ENCODE assay signal across 2 cellular contexts in the genomic region with DNA sequence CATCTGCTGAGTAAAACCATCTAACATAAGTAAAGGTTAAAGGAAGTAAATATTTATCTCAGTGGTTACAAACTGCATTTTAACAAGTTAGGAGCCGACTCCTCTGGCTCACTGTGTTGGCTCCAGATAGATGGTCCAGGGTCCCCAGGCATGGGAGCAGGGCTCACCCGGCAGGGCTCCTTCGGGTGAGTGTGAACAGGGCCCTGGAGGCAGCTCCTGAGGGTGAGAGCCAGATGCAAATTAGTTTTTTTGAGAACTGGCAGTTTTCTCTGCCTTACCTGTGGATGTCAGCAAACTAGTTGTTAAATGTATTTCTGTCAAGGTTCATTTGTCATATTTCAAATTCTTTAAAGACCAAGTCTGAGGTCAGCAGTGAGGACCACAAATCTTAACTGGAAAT.
TF ChIP-seq lines count a peak whose summit lies in the region.

No MANE protein-coding gene starts in this region.

TF ChIP-seq in SK-N-SH treated with all-trans-retinoic acid at 6 μM for 48 hours, 23 proteins besides CTCF, POLR2A, EP300 and RAD21 (continued from another document):
- TF ChIP-seq, protein P1, sequence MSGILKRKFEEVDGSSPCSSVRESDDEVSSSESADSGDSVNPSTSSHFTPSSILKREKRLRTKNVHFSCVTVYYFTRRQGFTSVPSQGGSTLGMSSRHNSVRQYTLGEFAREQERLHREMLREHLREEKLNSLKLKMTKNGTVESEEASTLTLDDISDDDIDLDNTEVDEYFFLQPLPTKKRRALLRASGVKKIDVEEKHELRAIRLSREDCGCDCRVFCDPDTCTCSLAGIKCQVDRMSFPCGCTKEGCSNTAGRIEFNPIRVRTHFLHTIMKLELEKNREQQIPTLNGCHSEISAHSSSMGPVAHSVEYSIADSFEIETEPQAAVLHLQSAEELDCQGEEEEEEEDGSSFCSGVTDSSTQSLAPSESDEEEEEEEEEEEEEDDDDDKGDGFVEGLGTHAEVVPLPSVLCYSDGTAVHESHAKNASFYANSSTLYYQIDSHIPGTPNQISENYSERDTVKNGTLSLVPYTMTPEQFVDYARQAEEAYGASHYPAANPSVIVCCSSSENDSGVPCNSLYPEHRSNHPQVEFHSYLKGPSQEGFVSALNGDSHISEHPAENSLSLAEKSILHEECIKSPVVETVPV (CRISPR knock-in tag; IDR thresholded peaks at IDR 0.05), result no peak
- TF ChIP-seq CREB5 (CRISPR knock-in tag; IDR thresholded peaks at IDR 0.05; ENCODE audit: low read depth) (no peak), TOX (CRISPR knock-in tag; IDR thresholded peaks at IDR 0.05; ENCODE audit: borderline replicate concordance) (no peak), PPARA (CRISPR knock-in tag; IDR thresholded peaks at IDR 0.05; ENCODE audit: borderline replicate concordance) (no peak), RARB (CRISPR knock-in tag; IDR thresholded peaks at IDR 0.05) (no peak), TCF4 (CRISPR knock-in tag; IDR thresholded peaks at IDR 0.05; ENCODE audit: borderline replicate concordance) (no peak), ESRRG (CRISPR knock-in tag; IDR thresholded peaks at IDR 0.05) (no peak), ZFP3 (CRISPR knock-in tag; IDR thresholded peaks at IDR 0.05) (no peak), ISL1 (CRISPR knock-in tag; IDR thresholded peaks at IDR 0.05) (no peak)

TF ChIP-seq in SK-N-SH, 30 proteins besides CTCF, POLR2A, EP300 and RAD21 (continued from another document):
- TF ChIP-seq PBX3 (IDR thresholded peaks at IDR 0.05) (no peak), SMC3 (IDR thresholded peaks at IDR 0.05; ENCODE audit: low read depth, low read length) (no peak), RFX5 (IDR thresholded peaks at IDR 0.05; ENCODE audit: low read length) (no peak), SIN3A (IDR thresholded peaks at IDR 0.05; ENCODE audit: borderline replicate concordance, low read depth, low read length) (no peak), ZBTB33 (IDR thresholded peaks at IDR 0.05; ENCODE audit: borderline replicate concordance, low read depth) (no peak), GABPA (IDR thresholded peaks at IDR 0.05; ENCODE audit: low read depth) (no peak), TCF12 (IDR thresholded peaks at IDR 0.05) (no peak), MEF2A (IDR thresholded peaks at IDR 0.05; ENCODE audit: borderline replicate concordance, low read depth) (no peak), JUND (IDR thresholded peaks at IDR 0.05) (no peak)
- TF ChIP-seq, protein P2, sequence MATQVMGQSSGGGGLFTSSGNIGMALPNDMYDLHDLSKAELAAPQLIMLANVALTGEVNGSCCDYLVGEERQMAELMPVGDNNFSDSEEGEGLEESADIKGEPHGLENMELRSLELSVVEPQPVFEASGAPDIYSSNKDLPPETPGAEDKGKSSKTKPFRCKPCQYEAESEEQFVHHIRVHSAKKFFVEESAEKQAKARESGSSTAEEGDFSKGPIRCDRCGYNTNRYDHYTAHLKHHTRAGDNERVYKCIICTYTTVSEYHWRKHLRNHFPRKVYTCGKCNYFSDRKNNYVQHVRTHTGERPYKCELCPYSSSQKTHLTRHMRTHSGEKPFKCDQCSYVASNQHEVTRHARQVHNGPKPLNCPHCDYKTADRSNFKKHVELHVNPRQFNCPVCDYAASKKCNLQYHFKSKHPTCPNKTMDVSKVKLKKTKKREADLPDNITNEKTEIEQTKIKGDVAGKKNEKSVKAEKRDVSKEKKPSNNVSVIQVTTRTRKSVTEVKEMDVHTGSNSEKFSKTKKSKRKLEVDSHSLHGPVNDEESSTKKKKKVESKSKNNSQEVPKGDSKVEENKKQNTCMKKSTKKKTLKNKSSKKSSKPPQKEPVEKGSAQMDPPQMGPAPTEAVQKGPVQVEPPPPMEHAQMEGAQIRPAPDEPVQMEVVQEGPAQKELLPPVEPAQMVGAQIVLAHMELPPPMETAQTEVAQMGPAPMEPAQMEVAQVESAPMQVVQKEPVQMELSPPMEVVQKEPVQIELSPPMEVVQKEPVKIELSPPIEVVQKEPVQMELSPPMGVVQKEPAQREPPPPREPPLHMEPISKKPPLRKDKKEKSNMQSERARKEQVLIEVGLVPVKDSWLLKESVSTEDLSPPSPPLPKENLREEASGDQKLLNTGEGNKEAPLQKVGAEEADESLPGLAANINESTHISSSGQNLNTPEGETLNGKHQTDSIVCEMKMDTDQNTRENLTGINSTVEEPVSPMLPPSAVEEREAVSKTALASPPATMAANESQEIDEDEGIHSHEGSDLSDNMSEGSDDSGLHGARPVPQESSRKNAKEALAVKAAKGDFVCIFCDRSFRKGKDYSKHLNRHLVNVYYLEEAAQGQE (IDR thresholded peaks at IDR 0.05; ENCODE audit: low read depth, low read length), result no peak
TF ChIP-seq in SK-N-SH: peak in this region for 0.
